In the genomic region with DNA sequence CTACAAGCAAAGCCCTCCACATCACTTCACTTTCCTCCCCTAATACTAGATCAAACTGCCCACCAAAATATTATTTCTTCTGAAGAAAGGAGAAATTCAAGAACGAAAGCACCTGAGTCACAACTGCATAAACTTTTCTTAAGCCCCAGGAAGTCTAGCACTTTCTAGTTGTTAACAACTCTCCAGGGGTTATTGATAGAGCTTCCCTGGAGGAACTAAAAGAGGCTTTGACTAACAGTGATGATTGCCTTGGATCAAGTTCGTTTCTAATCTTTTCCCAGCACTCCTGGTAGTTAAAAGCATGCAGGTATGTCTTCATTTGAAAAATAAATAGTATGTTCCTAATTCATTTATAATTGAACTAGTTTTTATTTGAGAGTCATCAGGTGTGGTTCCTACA, we compare ENCODE assay signal across 27 cellular contexts.
"Had no signal": no experiment of that assay in that cellular context is flagged by ENCODE, and none has a peak within 500 bp of the region (broad histone marks: within the 10 kb centered on the region; RNA-seq: fewer than 3 reads in every experiment).

No MANE protein-coding gene starts in this region.

- H3K27me3 Mint-ChIP-seq: memory B cell; naive B cell; natural killer cell treated with Interleukin-12 subunit alpha and Interleukin-12 subunit beta and Interleukin-15 and Interleukin-18, amount 100 ng/mL, for 72 hours; stimulated activated naive CD8-positive, alpha-beta T cell treated with anti-CD3 and anti-CD28 coated beads, Interleukin-15, amount 100 ng/mL, for 72 hours had no signal

- H3K27me3 ChIP-seq: dorsolateral prefrontal cortex, foreskin keratinocyte, gastroesophageal sphincter, heart right ventricle, neural progenitor cell, right lobe of liver, suprapubic skin, transverse colon, upper lobe of right lung, uterus had no signal

- H3K4me2 ChIP-seq: neural progenitor cell had no signal

- H3K4me3 ChIP-seq: dorsolateral prefrontal cortex, gastroesophageal sphincter, heart right ventricle, lung, mucosa of descending colon, neural progenitor cell, right lobe of liver, suprapubic skin, transverse colon, upper lobe of right lung, uterus had no signal

- H3K4me1 ChIP-seq: parathyroid adenoma, right lobe of liver, upper lobe of right lung, uterus had no signal

- H3K4me1 Mint-ChIP-seq: memory B cell; naive B cell; stimulated activated naive CD8-positive, alpha-beta T cell treated with anti-CD3 and anti-CD28 coated beads, Interleukin-15, amount 100 ng/mL, for 72 hours had no signal

- DNase-seq: dorsolateral prefrontal cortex; effector CD4-positive, alpha-beta T cell; foreskin keratinocyte; heart right ventricle; hippocampal formation; naive B cell; right lobe of liver; small intestine; stimulated activated CD4-positive, alpha-beta T cell treated with anti-CD3 and anti-CD28 coated beads, Interleukin-15, amount 100 ng/mL, for 24 hours; stimulated activated CD4-positive, alpha-beta T cell treated with anti-CD3 and anti-CD28 coated beads, Interleukin-2, amount 100 ng/mL, for 48 hours; stimulated activated CD8-positive, alpha-beta memory T cell treated with anti-CD3 and anti-CD28 coated beads, Interleukin-4, amount 100 ng/mL, for 48 hours; stimulated activated naive CD4-positive, alpha-beta T cell; stimulated activated naive CD8-positive, alpha-beta T cell treated with anti-CD3 and anti-CD28 coated beads, Interleukin-15, amount 100 ng/mL, for 72 hours; transverse colon; upper lobe of right lung; uterus had no signal

- H2AFZ ChIP-seq: neural progenitor cell, parathyroid adenoma had no signal

- H3K36me3 Mint-ChIP-seq: memory B cell; mesothelial cell of epicardium; naive B cell; natural killer cell treated with Interleukin-12 subunit alpha and Interleukin-12 subunit beta and Interleukin-15 and Interleukin-18, amount 100 ng/mL, for 72 hours; neural progenitor cell had no signal

- H3K4me3 Mint-ChIP-seq: memory B cell; mesothelial cell of epicardium; naive B cell; natural killer cell treated with Interleukin-12 subunit alpha and Interleukin-12 subunit beta and Interleukin-15 and Interleukin-18, amount 100 ng/mL, for 72 hours; neural progenitor cell; stimulated activated naive CD8-positive, alpha-beta T cell treated with anti-CD3 and anti-CD28 coated beads, Interleukin-15, amount 100 ng/mL, for 72 hours had no signal

- H3K27ac Mint-ChIP-seq: memory B cell; mesothelial cell of epicardium; natural killer cell treated with Interleukin-12 subunit alpha and Interleukin-12 subunit beta and Interleukin-15 and Interleukin-18, amount 100 ng/mL, for 72 hours; neural progenitor cell; progenitor cell of endocrine pancreas; stimulated activated naive CD8-positive, alpha-beta T cell treated with anti-CD3 and anti-CD28 coated beads, Interleukin-15, amount 100 ng/mL, for 72 hours had no signal

- H3K27ac ChIP-seq: dorsolateral prefrontal cortex, epithelial cell of prostate, foreskin keratinocyte, gastroesophageal sphincter, heart right ventricle, neural progenitor cell, parathyroid adenoma, right lobe of liver, suprapubic skin, transverse colon, upper lobe of right lung, uterus had no signal

- H3K79me2 ChIP-seq: parathyroid adenoma had no signal

- H3K9ac ChIP-seq: neural progenitor cell, parathyroid adenoma had no signal

- H3K36me3 ChIP-seq: gastroesophageal sphincter, heart right ventricle, neural progenitor cell, right lobe of liver, suprapubic skin, transverse colon, upper lobe of right lung, uterus had no signal

- H3K9me3 ChIP-seq: gastroesophageal sphincter, heart right ventricle, mucosa of descending colon, right lobe of liver, suprapubic skin, transverse colon, upper lobe of right lung, uterus had no signal

- H3K9me3 Mint-ChIP-seq: memory B cell, mesothelial cell of epicardium, neural progenitor cell had no signal
